In genomic region chr15:48643776-48644497, GRCh38 we compare ENCODE assay signal across 8 cellular contexts. TPM values are rescaled to one million over a fixed set of nuclear protein-coding genes. Genes with fewer than 3 reads are reported as not detected.
DNase-seq lines count a peak whose midpoint lies in the region; ATAC-seq and TF ChIP-seq lines count a peak whose summit lies in the region.

No MANE protein-coding gene starts in this region.

- H3K27ac ChIP-seq in iPS DF 6.9 (ENCODE audit: low read length) (no peak overlapping the region), gastrocnemius medialis (peak overlapping the region; percentile 64 to 75 (median 74))

- H3K36me3 ChIP-seq in iPS DF 6.9 (ENCODE audit: control insufficient read depth, insufficient read depth, low read length) (peaks cover 2% of the 10 kb centered on the region; the same call in 1 of the 2 replicates), gastrocnemius medialis (no peaks in the 10 kb centered on the region)

- no CpG with 5 or more reads among the region's 12 CpGs for WGBS in iPS DF 6.9 (ENCODE audit: insufficient coverage, insufficient read length)

- TF ChIP-seq POLR2A in gastrocnemius medialis (IDR thresholded peaks at IDR 0.05) = peak in 1 of 2 donors; percentile 7

- intact Hi-C loops in gastrocnemius medialis (cut with DNase I; ENCODE audit: low total_unique reads) = loop anchor here (10.0 kb wide), 3 partner anchors 139 to 249 kb away; no protein-coding TSS in a partner anchor

- in situ Hi-C loops in gastrocnemius medialis (cut with MboI; ENCODE audit: low sequenced_read_pairs in 4 of 4) = loop anchor here in 2 of 4 donors (25.0 kb wide), 1 partner anchor 282 kb away; no protein-coding TSS in a partner anchor

- H3K4me3 ChIP-seq in GM12875 (ENCODE audit: low read depth, low read length) (peak overlapping the region; percentile 96), WI38 (ENCODE audit: low read depth, low read length) (peak overlapping the region; percentile 98), iPS DF 6.9 (ENCODE audit: low read length) (peak overlapping the region; percentile 77; the same call in 1 of the 2 replicates), gastrocnemius medialis (peak overlapping the region; percentile 64 to 74 (median 68))

- no peak for ATAC-seq in gastrocnemius medialis
- no peak for ATAC-seq in GM19397 (IDR thresholded peaks at IDR 0.05; ENCODE audit: unreplicated experiment)

- TF ChIP-seq CTCF in GM12875 (IDR thresholded peaks at IDR 0.05; ENCODE audit: borderline replicate concordance, insufficient read depth, low read depth, low read length) (no peak), WI38 (IDR thresholded peaks at IDR 0.05; ENCODE audit: low read depth, low read length) (no peak), gastrocnemius medialis (IDR thresholded peaks at IDR 0.05 in 4 of 5, conservative IDR thresholded peaks at IDR 0.05 in 1 of 5) (no peak)

- no peak for DNase-seq in iPS DF 6.9 (ENCODE audit: low read depth, low spot score)
- no peak for DNase-seq in gastrocnemius medialis
- DNase-seq in NCI-H524 treated with DMSO at 0.1 percent for 48 hours (lab: John Stamatoyannopoulos, UW) = no peak
- no peak for DNase-seq in NCI-H526 (lab: John Stamatoyannopoulos, UW)
- DNase-seq in NOMO-1 (lab: John Stamatoyannopoulos, UW; ENCODE audit: unreplicated experiment in 2 of 2) = no peak

- H3K27me3 ChIP-seq in iPS DF 6.9 (ENCODE audit: control insufficient read depth, insufficient read depth, low read length) = peaks cover 21% of the 10 kb centered on the region
- peaks cover 4 to 22% (median 8%) of the 10 kb centered on the region in 3 donors for H3K27me3 ChIP-seq in gastrocnemius medialis

- H3K9me3 ChIP-seq in iPS DF 6.9 (ENCODE audit: control insufficient read depth, insufficient read depth, low read length) (no peaks in the 10 kb centered on the region), gastrocnemius medialis (no peaks in the 10 kb centered on the region)

- peaks cover 1% of the 10 kb centered on the region; the same call in 1 of the 2 replicates for H3K4me1 ChIP-seq in iPS DF 6.9 (ENCODE audit: control insufficient read depth, insufficient read depth, low read length)
- H3K4me1 ChIP-seq in gastrocnemius medialis = no peaks in the 10 kb centered on the region

RNA-seq across cellular contexts. Expression of gene FBN1, which starts 1.6 kb away (rescaled TPM):
- 10 to 100 TPM; 13.0 to 28.0 (median 20.9) TPM for total RNA-seq in gastrocnemius medialis
